In the genomic region with DNA sequence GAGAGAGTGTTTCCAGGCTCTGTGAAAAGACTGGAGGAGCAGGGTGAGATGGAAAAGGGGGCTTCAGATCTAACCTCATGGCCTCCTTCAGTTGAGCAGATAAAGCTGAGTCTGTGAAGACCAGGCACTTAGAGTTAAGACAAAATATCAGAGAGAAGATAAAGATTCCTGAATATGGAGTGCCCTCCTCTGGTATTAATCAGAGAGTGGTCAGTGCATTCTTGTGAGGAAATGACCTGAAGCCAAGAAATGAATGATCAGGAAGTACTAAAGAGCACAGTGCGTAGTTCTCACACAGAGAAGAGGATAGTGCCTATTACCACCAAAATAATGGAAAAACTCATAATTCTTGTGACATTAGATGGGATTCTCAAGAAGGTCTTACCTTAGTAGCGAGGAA, we compare ENCODE assay signal across 13 cellular contexts.
A peak's percentile ranks its signal among the peaks of the same experiment; 100 is the strongest.
DNase-seq lines count a peak whose midpoint lies in the region; ATAC-seq, FAIRE-seq and TF ChIP-seq lines count a peak whose summit lies in the region.
"Had no signal": no experiment of that assay in that cellular context is flagged by ENCODE, and none has a peak within 500 bp of the region (broad histone marks: within the 10 kb centered on the region; RNA-seq: fewer than 3 reads in every experiment).

No MANE protein-coding gene starts in this region.

- intact Hi-C loops in body of pancreas (cut with DNase I): no loop called here

- 43 to 55% methylated on average over 2 of the region's 2 CpGs for WGBS in body of pancreas, 2 donors

- TF ChIP-seq CTCF in D721Med (IDR thresholded peaks at IDR 0.05; ENCODE audit: insufficient read depth, missing control alignments) (peak; percentile 34), body of pancreas (IDR thresholded peaks at IDR 0.05) (peak in 3 of 7 experiments; percentile 12 to 27 (median 18))

- no peak overlapping the region for H3K4me3 ChIP-seq in body of pancreas
- H3K4me3 ChIP-seq: prostate gland, suprapubic skin had no signal

- H3K9me3 ChIP-seq in body of pancreas: no peaks in the 10 kb centered on the region
- H3K9me3 ChIP-seq: prostate gland, suprapubic skin had no signal

- H3K27me3 ChIP-seq in body of pancreas: no peaks in the 10 kb centered on the region
- H3K27me3 ChIP-seq: suprapubic skin had no signal

- TF ChIP-seq POLR2A in body of pancreas (IDR thresholded peaks at IDR 0.05): no peak

- no peak for DNase-seq in D721Med (ENCODE audit: insufficient read length, low spot score)
- DNase-seq in NCI-H446 treated with DMSO at 0.1 percent for 48 hours (lab: John Stamatoyannopoulos, UW): peak; percentile 22
- no peak for DNase-seq in body of pancreas
- peak; percentile 16 for DNase-seq in myocyte (ENCODE audit: low read depth)
- no peak for DNase-seq in hypothalamus (lab: John Stamatoyannopoulos, UW)
- no peak for DNase-seq in central memory CD4-positive, alpha-beta T cell
- DNase-seq in NCI-H2196 treated with DMSO at 0.1 percent for 48 hours (lab: John Stamatoyannopoulos, UW; ENCODE audit: unreplicated experiment): no peak
- DNase-seq: activated CD4-positive, alpha-beta T cell treated with anti-CD3 and anti-CD28 coated beads for 1 hour; left cardiac atrium; NCI-H1694 had no signal

- FAIRE-seq in D721Med (lab: Jason Lieb, UNC): no peak

- no peaks in the 10 kb centered on the region for H3K4me1 ChIP-seq in body of pancreas
- H3K4me1 ChIP-seq: prostate gland, suprapubic skin had no signal

- ATAC-seq in body of pancreas: peak; percentile 47
- ATAC-seq in GM18502 (IDR thresholded peaks at IDR 0.05; ENCODE audit: poor library complexity, unreplicated experiment): no peak
- ATAC-seq: left cardiac atrium had no signal

- H3K36me3 ChIP-seq in body of pancreas (replicated peaks in 1 of 2; ENCODE audit: insufficient read depth in 1 of 2, low read depth in 2 of 2): no peaks in the 10 kb centered on the region
- H3K36me3 ChIP-seq: prostate gland, suprapubic skin had no signal

- H3K27ac ChIP-seq in body of pancreas: no peak overlapping the region
- H3K27ac ChIP-seq: prostate gland, suprapubic skin had no signal

Comparison
In these comparisons a context has a peak if more than half of its experiments do, and no peak if none do; other contexts are left out.
1. DNase-seq: peak in NCI-H446 treated with DMSO at 0.1 percent for 48 hours (single experiment) and myocyte (single experiment); none in D721Med (single experiment), body of pancreas (0 of 4), hypothalamus (0 of 51), central memory CD4-positive, alpha-beta T cell (single experiment) and NCI-H2196 treated with DMSO at 0.1 percent for 48 hours (single experiment).